ENCODE assay signal across 1 cellular context in the genomic region with DNA sequence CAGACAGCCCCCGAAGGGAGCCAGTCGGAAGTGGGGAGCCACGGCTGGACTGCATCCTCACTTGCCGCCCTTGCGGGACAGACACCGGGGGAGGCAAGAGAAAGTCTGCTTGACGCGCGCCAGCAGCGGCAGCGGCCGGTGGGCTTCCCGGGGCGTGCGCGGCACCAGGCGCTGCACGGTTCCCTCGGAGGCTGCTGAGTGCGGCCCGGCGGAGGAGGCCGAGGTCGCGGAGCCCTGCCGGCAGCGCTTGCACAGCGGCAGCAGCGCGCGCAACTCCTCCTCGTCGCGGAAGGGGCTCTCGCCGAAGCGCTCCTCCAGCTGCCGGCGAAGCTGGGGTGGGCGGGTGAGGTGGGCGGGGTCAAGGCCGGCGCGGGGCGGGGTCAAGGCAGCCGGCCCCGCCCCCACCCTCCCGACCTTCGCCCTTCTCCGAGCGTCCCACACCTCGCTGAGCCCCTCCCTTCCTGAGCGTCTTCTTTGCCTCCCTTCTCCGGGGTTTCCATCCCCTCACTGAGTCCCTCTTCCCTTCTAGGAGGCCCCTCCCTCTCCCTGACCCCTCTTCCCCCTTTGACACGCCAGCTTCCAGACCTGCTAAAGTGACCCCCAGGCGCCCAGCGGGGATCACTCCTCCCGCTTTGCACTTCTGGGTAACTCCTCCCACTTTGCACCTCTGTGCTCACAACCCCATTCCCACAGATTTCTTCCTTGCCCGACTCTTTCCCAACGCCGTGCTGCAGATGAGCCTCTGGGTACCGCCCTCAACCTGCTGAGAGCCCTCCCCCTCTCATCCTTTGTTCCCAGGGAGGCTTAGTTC.
TF ChIP-seq lines count a peak whose summit lies in the region.

No MANE protein-coding gene starts in this region.

TF ChIP-seq in HEK293, 187 proteins besides CTCF, POLR2A, EP300 and RAD21 (continued from another document and continues in another):
- TF ChIP-seq, protein P1, sequence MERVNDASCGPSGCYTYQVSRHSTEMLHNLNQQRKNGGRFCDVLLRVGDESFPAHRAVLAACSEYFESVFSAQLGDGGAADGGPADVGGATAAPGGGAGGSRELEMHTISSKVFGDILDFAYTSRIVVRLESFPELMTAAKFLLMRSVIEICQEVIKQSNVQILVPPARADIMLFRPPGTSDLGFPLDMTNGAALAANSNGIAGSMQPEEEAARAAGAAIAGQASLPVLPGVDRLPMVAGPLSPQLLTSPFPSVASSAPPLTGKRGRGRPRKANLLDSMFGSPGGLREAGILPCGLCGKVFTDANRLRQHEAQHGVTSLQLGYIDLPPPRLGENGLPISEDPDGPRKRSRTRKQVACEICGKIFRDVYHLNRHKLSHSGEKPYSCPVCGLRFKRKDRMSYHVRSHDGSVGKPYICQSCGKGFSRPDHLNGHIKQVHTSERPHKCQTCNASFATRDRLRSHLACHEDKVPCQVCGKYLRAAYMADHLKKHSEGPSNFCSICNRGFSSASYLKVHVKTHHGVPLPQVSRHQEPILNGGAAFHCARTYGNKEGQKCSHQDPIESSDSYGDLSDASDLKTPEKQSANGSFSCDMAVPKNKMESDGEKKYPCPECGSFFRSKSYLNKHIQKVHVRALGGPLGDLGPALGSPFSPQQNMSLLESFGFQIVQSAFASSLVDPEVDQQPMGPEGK (tag by site-specific recombination; IDR thresholded peaks at IDR 0.05), result peak; percentile 41
- TF ChIP-seq GLIS2 (tag by site-specific recombination; IDR thresholded peaks at IDR 0.05), result 0 out of 2 replicates have a peak, but pooled peaks have one; percentile 34
- peak; percentile 83 for TF ChIP-seq SP3 (tag by site-specific recombination; IDR thresholded peaks at IDR 0.05)
- no peak for TF ChIP-seq OVOL3 (tag by site-specific recombination; IDR thresholded peaks at IDR 0.05)
- no peak for TF ChIP-seq SCRT1 (tag by site-specific recombination; IDR thresholded peaks at IDR 0.05; ENCODE audit: borderline replicate concordance)
- TF ChIP-seq ZFHX2 (tag by site-specific recombination; conservative IDR thresholded peaks at IDR 0.05), result peak; percentile 33
- TF ChIP-seq SP2 (tag by site-specific recombination; IDR thresholded peaks at IDR 0.05), result peak; percentile 61
- no peak for TF ChIP-seq ZNF658 (tag by site-specific recombination; IDR thresholded peaks at IDR 0.05)
- TF ChIP-seq ZNF202 (tag by site-specific recombination; IDR thresholded peaks at IDR 0.05; ENCODE audit: borderline replicate concordance), result no peak
- TF ChIP-seq KLF9 (tag by site-specific recombination; IDR thresholded peaks at IDR 0.05; ENCODE audit: low read depth), result peak; percentile 89
- no peak for TF ChIP-seq ZNF266 (tag by site-specific recombination; IDR thresholded peaks at IDR 0.05; ENCODE audit: low read depth)
- TF ChIP-seq ZNF664 (tag by site-specific recombination; IDR thresholded peaks at IDR 0.05), result no peak
- no peak for TF ChIP-seq ZNF596 (tag by site-specific recombination; IDR thresholded peaks at IDR 0.05)
- no peak for TF ChIP-seq ZNF324 (tag by site-specific recombination; IDR thresholded peaks at IDR 0.05)
- TF ChIP-seq, protein P2, sequence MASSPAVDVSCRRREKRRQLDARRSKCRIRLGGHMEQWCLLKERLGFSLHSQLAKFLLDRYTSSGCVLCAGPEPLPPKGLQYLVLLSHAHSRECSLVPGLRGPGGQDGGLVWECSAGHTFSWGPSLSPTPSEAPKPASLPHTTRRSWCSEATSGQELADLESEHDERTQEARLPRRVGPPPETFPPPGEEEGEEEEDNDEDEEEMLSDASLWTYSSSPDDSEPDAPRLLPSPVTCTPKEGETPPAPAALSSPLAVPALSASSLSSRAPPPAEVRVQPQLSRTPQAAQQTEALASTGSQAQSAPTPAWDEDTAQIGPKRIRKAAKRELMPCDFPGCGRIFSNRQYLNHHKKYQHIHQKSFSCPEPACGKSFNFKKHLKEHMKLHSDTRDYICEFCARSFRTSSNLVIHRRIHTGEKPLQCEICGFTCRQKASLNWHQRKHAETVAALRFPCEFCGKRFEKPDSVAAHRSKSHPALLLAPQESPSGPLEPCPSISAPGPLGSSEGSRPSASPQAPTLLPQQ (tag by site-specific recombination; IDR thresholded peaks at IDR 0.05), result peak; percentile 52; the same call in 1 of the 2 replicates
- TF ChIP-seq ZBTB17 (tag by site-specific recombination; IDR thresholded peaks at IDR 0.05), result peak; percentile 54; the same call in 1 of the 2 replicates
- TF ChIP-seq KLF1 (tag by site-specific recombination; IDR thresholded peaks at IDR 0.05), result peak; percentile 53
- no peak for TF ChIP-seq OSR2 (tag by site-specific recombination; IDR thresholded peaks at IDR 0.05)
- TF ChIP-seq GLIS1 (tag by site-specific recombination; IDR thresholded peaks at IDR 0.05), result peak; percentile 23; the same call in 1 of the 2 replicates
- TF ChIP-seq ZSCAN30 (tag by site-specific recombination; IDR thresholded peaks at IDR 0.05), result peak; percentile 50
- TF ChIP-seq ZNF768 (tag by site-specific recombination; IDR thresholded peaks at IDR 0.05), result no peak
- no peak for TF ChIP-seq ZNF629 (tag by site-specific recombination; IDR thresholded peaks at IDR 0.05)
- peak; percentile 34; the same call in 1 of the 2 replicates for TF ChIP-seq ZBTB7A (tag by site-specific recombination; IDR thresholded peaks at IDR 0.05; ENCODE audit: low read depth)
- TF ChIP-seq, protein P3, sequence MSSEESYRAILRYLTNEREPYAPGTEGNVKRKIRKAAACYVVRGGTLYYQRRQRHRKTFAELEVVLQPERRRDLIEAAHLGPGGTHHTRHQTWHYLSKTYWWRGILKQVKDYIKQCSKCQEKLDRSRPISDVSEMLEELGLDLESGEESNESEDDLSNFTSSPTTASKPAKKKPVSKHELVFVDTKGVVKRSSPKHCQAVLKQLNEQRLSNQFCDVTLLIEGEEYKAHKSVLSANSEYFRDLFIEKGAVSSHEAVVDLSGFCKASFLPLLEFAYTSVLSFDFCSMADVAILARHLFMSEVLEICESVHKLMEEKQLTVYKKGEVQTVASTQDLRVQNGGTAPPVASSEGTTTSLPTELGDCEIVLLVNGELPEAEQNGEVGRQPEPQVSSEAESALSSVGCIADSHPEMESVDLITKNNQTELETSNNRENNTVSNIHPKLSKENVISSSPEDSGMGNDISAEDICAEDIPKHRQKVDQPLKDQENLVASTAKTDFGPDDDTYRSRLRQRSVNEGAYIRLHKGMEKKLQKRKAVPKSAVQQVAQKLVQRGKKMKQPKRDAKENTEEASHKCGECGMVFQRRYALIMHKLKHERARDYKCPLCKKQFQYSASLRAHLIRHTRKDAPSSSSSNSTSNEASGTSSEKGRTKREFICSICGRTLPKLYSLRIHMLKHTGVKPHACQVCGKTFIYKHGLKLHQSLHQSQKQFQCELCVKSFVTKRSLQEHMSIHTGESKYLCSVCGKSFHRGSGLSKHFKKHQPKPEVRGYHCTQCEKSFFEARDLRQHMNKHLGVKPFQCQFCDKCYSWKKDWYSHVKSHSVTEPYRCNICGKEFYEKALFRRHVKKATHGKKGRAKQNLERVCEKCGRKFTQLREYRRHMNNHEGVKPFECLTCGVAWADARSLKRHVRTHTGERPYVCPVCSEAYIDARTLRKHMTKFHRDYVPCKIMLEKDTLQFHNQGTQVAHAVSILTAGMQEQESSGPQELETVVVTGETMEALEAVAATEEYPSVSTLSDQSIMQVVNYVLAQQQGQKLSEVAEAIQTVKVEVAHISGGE (tag by site-specific recombination; conservative IDR thresholded peaks at IDR 0.05; ENCODE audit: low read depth), result 0 out of 2 replicates have a peak, but pooled peaks have one; percentile 21
- TF ChIP-seq, protein P4, sequence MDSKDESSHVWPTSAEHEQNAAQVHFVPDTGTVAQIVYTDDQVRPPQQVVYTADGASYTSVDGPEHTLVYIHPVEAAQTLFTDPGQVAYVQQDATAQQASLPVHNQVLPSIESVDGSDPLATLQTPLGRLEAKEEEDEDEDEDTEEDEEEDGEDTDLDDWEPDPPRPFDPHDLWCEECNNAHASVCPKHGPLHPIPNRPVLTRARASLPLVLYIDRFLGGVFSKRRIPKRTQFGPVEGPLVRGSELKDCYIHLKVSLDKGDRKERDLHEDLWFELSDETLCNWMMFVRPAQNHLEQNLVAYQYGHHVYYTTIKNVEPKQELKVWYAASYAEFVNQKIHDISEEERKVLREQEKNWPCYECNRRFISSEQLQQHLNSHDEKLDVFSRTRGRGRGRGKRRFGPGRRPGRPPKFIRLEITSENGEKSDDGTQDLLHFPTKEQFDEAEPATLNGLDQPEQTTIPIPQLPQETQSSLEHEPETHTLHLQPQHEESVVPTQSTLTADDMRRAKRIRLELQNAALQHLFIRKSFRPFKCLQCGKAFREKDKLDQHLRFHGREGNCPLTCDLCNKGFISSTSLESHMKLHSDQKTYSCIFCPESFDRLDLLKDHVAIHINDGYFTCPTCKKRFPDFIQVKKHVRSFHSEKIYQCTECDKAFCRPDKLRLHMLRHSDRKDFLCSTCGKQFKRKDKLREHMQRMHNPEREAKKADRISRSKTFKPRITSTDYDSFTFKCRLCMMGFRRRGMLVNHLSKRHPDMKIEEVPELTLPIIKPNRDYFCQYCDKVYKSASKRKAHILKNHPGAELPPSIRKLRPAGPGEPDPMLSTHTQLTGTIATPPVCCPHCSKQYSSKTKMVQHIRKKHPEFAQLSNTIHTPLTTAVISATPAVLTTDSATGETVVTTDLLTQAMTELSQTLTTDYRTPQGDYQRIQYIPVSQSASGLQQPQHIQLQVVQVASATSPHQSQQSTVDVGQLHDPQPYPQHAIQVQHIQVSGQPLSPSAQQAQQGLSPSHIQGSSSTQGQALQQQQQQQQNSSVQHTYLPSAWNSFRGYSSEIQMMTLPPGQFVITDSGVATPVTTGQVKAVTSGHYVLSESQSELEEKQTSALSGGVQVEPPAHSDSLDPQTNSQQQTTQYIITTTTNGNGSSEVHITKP (tag by site-specific recombination; IDR thresholded peaks at IDR 0.05), result peak; percentile 55
- TF ChIP-seq, protein P5, sequence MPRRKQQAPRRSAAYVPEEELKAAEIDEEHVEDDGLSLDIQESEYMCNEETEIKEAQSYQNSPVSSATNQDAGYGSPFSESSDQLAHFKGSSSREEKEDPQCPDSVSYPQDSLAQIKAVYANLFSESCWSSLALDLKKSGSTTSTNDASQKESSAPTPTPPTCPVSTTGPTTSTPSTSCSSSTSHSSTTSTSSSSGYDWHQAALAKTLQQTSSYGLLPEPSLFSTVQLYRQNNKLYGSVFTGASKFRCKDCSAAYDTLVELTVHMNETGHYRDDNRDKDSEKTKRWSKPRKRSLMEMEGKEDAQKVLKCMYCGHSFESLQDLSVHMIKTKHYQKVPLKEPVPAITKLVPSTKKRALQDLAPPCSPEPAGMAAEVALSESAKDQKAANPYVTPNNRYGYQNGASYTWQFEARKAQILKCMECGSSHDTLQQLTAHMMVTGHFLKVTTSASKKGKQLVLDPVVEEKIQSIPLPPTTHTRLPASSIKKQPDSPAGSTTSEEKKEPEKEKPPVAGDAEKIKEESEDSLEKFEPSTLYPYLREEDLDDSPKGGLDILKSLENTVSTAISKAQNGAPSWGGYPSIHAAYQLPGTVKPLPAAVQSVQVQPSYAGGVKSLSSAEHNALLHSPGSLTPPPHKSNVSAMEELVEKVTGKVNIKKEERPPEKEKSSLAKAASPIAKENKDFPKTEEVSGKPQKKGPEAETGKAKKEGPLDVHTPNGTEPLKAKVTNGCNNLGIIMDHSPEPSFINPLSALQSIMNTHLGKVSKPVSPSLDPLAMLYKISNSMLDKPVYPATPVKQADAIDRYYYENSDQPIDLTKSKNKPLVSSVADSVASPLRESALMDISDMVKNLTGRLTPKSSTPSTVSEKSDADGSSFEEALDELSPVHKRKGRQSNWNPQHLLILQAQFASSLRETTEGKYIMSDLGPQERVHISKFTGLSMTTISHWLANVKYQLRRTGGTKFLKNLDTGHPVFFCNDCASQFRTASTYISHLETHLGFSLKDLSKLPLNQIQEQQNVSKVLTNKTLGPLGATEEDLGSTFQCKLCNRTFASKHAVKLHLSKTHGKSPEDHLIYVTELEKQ (tag by site-specific recombination; IDR thresholded peaks at IDR 0.05; ENCODE audit: borderline replicate concordance), result no peak; the same call in 1 of the 2 replicates
- peak; percentile 63; the same call in 1 of the 2 replicates for TF ChIP-seq ZNF341 (tag by site-specific recombination; IDR thresholded peaks at IDR 0.05; ENCODE audit: low read depth)
- TF ChIP-seq KLF8 (tag by site-specific recombination; IDR thresholded peaks at IDR 0.05), result peak; percentile 61; the same call in 1 of the 2 replicates
- no peak for TF ChIP-seq GLI4 (tag by site-specific recombination; IDR thresholded peaks at IDR 0.05)
- TF ChIP-seq, protein P6, sequence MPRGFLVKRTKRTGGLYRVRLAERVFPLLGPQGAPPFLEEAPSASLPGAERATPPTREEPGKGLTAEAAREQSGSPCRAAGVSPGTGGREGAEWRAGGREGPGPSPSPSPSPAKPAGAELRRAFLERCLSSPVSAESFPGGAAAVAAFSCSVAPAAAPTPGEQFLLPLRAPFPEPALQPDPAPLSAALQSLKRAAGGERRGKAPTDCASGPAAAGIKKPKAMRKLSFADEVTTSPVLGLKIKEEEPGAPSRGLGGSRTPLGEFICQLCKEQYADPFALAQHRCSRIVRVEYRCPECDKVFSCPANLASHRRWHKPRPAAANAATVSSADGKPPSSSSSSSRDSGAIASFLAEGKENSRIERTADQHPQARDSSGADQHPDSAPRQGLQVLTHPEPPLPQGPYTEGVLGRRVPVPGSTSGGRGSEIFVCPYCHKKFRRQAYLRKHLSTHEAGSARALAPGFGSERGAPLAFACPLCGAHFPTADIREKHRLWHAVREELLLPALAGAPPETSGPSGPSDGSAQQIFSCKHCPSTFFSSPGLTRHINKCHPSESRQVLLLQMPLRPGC (tag by site-specific recombination; IDR thresholded peaks at IDR 0.05), result no peak
- TF ChIP-seq TCF7L2 (IDR thresholded peaks at IDR 0.05; ENCODE audit: borderline replicate concordance, low read depth, low read length), result no peak
- no peak for TF ChIP-seq ZNF660 (tag by site-specific recombination; IDR thresholded peaks at IDR 0.05)
- TF ChIP-seq ZIC2 (tag by site-specific recombination; IDR thresholded peaks at IDR 0.05), result peak; percentile 95
- TF ChIP-seq ZNF175 (tag by site-specific recombination; IDR thresholded peaks at IDR 0.05), result no peak
- TF ChIP-seq, protein P7, sequence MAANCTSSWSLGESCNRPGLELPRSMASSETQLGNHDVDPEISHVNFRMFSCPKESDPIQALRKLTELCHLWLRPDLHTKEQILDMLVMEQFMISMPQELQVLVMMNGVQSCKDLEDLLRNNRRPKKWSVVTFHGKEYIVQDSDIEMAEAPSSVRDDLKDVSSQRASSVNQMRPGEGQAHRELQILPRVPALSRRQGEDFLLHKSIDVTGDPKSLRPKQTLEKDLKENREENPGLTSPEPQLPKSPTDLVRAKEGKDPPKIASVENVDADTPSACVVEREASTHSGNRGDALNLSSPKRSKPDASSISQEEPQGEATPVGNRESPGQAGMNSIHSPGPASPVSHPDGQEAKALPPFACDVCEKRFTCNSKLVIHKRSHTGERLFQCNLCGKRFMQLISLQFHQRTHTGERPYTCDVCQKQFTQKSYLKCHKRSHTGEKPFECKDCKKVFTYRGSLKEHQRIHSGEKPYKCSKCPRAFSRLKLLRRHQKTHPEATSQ (tag by site-specific recombination; IDR thresholded peaks at IDR 0.05), result no peak
- no peak for TF ChIP-seq SALL2 (tag by site-specific recombination; IDR thresholded peaks at IDR 0.05; ENCODE audit: borderline replicate concordance)
